In genomic region chr4:54322817-54323417, GRCh38 we compare ENCODE assay signal across 8 cellular contexts.
DNase-seq lines count a peak whose midpoint lies in the region; ATAC-seq lines count a peak whose summit lies in the region.

No MANE protein-coding gene starts in this region.

- H3K36me3 Mint-ChIP-seq in activated CD4-positive, alpha-beta T cell treated with anti-CD3 and anti-CD28 coated beads, Interleukin-2, amount 10 ng/mL, durations not matched to agents 24 days and 14 days (ENCODE audit: low read depth) = no peaks in the 10 kb centered on the region
- no peaks in the 10 kb centered on the region for H3K36me3 Mint-ChIP-seq in effector memory CD8-positive, alpha-beta T cell (ENCODE audit: insufficient read depth)
- no peaks in the 10 kb centered on the region for H3K36me3 Mint-ChIP-seq in memory B cell
- H3K36me3 Mint-ChIP-seq in stimulated activated naive B cell treated with anti-CD40 and anti-IgM and Interleukin-4, amounts not matched to agents 10 μg/mL and 1 μg/mL and 100 μg/mL, for 72 hours = no peaks in the 10 kb centered on the region

- H3K27me3 Mint-ChIP-seq in activated CD4-positive, alpha-beta T cell treated with anti-CD3 and anti-CD28 coated beads, Interleukin-2, amount 10 ng/mL, durations not matched to agents 24 days and 14 days = no peaks in the 10 kb centered on the region
- H3K27me3 Mint-ChIP-seq in effector memory CD8-positive, alpha-beta T cell = peaks cover 5 to 8% of the 10 kb centered on the region in 2 donors
- peaks cover 4% of the 10 kb centered on the region for H3K27me3 Mint-ChIP-seq in memory B cell
- H3K27me3 Mint-ChIP-seq in stimulated activated naive B cell treated with anti-CD40 and anti-IgM and Interleukin-4, amounts not matched to agents 10 μg/mL and 1 μg/mL and 100 μg/mL, for 72 hours = peaks cover 0 to 7% of the 10 kb centered on the region in 2 donors

- no peak overlapping the region for H3K27ac Mint-ChIP-seq in activated CD4-positive, alpha-beta T cell treated with anti-CD3 and anti-CD28 coated beads, Interleukin-2, amount 10 ng/mL, durations not matched to agents 24 days and 14 days
- H3K27ac Mint-ChIP-seq in effector memory CD8-positive, alpha-beta T cell = no peak overlapping the region
- no peak overlapping the region for H3K27ac Mint-ChIP-seq in memory B cell
- no peak overlapping the region for H3K27ac Mint-ChIP-seq in stimulated activated naive B cell treated with anti-CD40 and anti-IgM and Interleukin-4, amounts not matched to agents 10 μg/mL and 1 μg/mL and 100 μg/mL, for 72 hours

- ATAC-seq in GM19351 (IDR thresholded peaks at IDR 0.05; ENCODE audit: unreplicated experiment) (peak; percentile 86), HG03378 (IDR thresholded peaks at IDR 0.05; ENCODE audit: unreplicated experiment) (peak; percentile 82), memory B cell (ENCODE audit: low read depth) (peak; percentile 59)
- ATAC-seq in effector memory CD8-positive, alpha-beta T cell (replicated peaks) = peak; percentile 51
- ATAC-seq in stimulated activated naive B cell treated with anti-CD40 and anti-IgM and Interleukin-4, amounts not matched to agents 10 μg/mL and 1 μg/mL and 100 μg/mL, for 72 hours (replicated peaks) = peak; percentile 77 to 90

- no peaks in the 10 kb centered on the region for H3K9me3 Mint-ChIP-seq in activated CD4-positive, alpha-beta T cell treated with anti-CD3 and anti-CD28 coated beads, Interleukin-2, amount 10 ng/mL, durations not matched to agents 24 days and 14 days
- no peaks in the 10 kb centered on the region for H3K9me3 Mint-ChIP-seq in effector memory CD8-positive, alpha-beta T cell
- H3K9me3 Mint-ChIP-seq in memory B cell = peaks cover 1% of the 10 kb centered on the region
- H3K9me3 Mint-ChIP-seq in stimulated activated naive B cell treated with anti-CD40 and anti-IgM and Interleukin-4, amounts not matched to agents 10 μg/mL and 1 μg/mL and 100 μg/mL, for 72 hours = peaks cover 0 to 4% of the 10 kb centered on the region in 2 donors

- H3K4me3 Mint-ChIP-seq in activated CD4-positive, alpha-beta T cell treated with anti-CD3 and anti-CD28 coated beads, Interleukin-2, amount 10 ng/mL, durations not matched to agents 24 days and 14 days = no peak overlapping the region
- H3K4me3 Mint-ChIP-seq in effector memory CD8-positive, alpha-beta T cell = no peak overlapping the region
- H3K4me3 Mint-ChIP-seq in memory B cell = no peak overlapping the region
- no peak overlapping the region for H3K4me3 Mint-ChIP-seq in stimulated activated naive B cell treated with anti-CD40 and anti-IgM and Interleukin-4, amounts not matched to agents 10 μg/mL and 1 μg/mL and 100 μg/mL, for 72 hours

- peaks cover 11% of the 10 kb centered on the region for H3K4me1 Mint-ChIP-seq in activated CD4-positive, alpha-beta T cell treated with anti-CD3 and anti-CD28 coated beads, Interleukin-2, amount 10 ng/mL, durations not matched to agents 24 days and 14 days
- H3K4me1 Mint-ChIP-seq in effector memory CD8-positive, alpha-beta T cell (ENCODE audit: low read depth in 2 of 2) = no peaks in the 10 kb centered on the region
- no peaks in the 10 kb centered on the region for H3K4me1 Mint-ChIP-seq in memory B cell
- peaks cover 2 to 5% of the 10 kb centered on the region in 2 donors for H3K4me1 Mint-ChIP-seq in stimulated activated naive B cell treated with anti-CD40 and anti-IgM and Interleukin-4, amounts not matched to agents 10 μg/mL and 1 μg/mL and 100 μg/mL, for 72 hours

- intact Hi-C loops in activated CD4-positive, alpha-beta T cell treated with anti-CD3 and anti-CD28 coated beads, Interleukin-2, amount 10 ng/mL, durations not matched to agents 24 days and 14 days (cut with micrococcal nuclease) = loop anchor here (1.0 to 5.0 kb wide), 3 partner anchors 118 to 998 kb away; no protein-coding TSS in a partner anchor

- DNase-seq in COLO668 (lab: John Stamatoyannopoulos, UW; ENCODE audit: unreplicated experiment) = peak; percentile 75
- DNase-seq in NCI-H2227 (lab: John Stamatoyannopoulos, UW; ENCODE audit: unreplicated experiment) = peak; percentile 81
- DNase-seq in activated CD4-positive, alpha-beta T cell treated with anti-CD3 and anti-CD28 coated beads, Interleukin-2, amount 10 ng/mL, durations not matched to agents 24 days and 14 days = peak; percentile 86
- peak; percentile 3 to 27 (median 25) for DNase-seq in effector memory CD8-positive, alpha-beta T cell
- DNase-seq in memory B cell (ENCODE audit: low spot score in 2 of 2) = peak; percentile 22 to 38
- peak; percentile 37 for DNase-seq in stimulated activated naive B cell treated with anti-CD40 and anti-IgM and Interleukin-4, amounts not matched to agents 10 μg/mL and 1 μg/mL and 100 μg/mL, for 72 hours

Comparison
In these comparisons a context has a peak if more than half of its experiments do, and no peak if none do; other contexts are left out.
1. Peak in every context shown above with its lines: DNase-seq and ATAC-seq.
2. DNase-seq: peak in every context shown above with its lines; median percentile 86 in activated CD4-positive, alpha-beta T cell treated with anti-CD3 and anti-CD28 coated beads, Interleukin-2, amount 10 ng/mL, durations not matched to agents 24 days and 14 days; 81 in NCI-H2227; 75 in COLO668; 37 in stimulated activated naive B cell treated with anti-CD40 and anti-IgM and Interleukin-4, amounts not matched to agents 10 μg/mL and 1 μg/mL and 100 μg/mL, for 72 hours; 30 in memory B cell; 25 in effector memory CD8-positive, alpha-beta T cell.